ENCODE assay signal across 8 cellular contexts in the genomic region with DNA sequence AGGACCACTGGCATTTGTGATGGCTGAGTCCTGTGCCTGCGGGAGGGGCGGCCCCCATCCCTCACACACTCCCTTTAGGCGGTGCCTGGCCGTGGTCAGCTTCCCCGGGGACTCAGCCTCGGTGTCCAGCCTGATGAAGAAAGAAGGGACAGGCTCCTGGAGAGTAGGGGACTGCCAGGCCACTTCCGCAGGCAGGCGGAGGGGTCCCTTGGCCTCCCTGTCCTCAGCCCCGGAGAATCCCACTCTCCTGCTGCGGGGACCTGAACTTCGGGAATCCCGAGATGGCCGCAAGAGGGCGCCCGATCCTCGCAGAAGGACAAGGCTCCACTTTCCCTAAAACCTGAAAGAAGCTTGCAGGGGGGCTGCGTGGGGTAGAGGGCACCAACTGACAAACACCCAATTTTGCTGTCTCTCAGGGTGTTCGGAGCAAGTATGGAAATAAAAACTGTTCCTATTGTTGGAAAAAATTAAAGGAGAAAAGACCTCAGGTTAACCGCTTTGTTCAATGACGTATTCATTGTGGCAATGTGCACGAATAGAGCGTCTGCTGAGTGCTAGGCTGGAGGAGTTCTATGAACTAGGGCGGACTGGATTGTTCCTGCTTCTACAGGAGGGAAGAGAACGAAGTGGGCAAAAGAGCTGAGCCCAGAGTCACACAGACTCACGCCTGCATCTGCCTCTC.
DNase-seq lines count a peak whose midpoint lies in the region; ATAC-seq and TF ChIP-seq lines count a peak whose summit lies in the region.

No MANE protein-coding gene starts in this region.

- H3K4me2 ChIP-seq in hepatocyte (peak overlapping the region; percentile 52), skeletal muscle satellite cell (ENCODE audit: low read length) (peak overlapping the region; percentile 73)

- H2AFZ ChIP-seq in hepatocyte: no peak overlapping the region

- H3K27me3 ChIP-seq in BJ (ENCODE audit: control insufficient read depth, insufficient read depth, low read length): 0 out of 2 replicates have a peak, but pooled peaks cover 2% of the 10 kb centered on the region
- peaks cover 14% of the 10 kb centered on the region for H3K27me3 ChIP-seq in RWPE2 (ENCODE audit: insufficient read depth, poor library complexity, severe bottlenecking)
- peaks cover 15% of the 10 kb centered on the region for H3K27me3 ChIP-seq in hepatocyte
- peaks cover 34% of the 10 kb centered on the region for H3K27me3 ChIP-seq in skeletal muscle satellite cell (ENCODE audit: control insufficient read depth, insufficient read depth, low read length)

- CTCF ChIA-PET in BJ (lab: Yijun Ruan, JAX): interaction anchor here (0.7 to 5.1 kb wide), 21 partner anchors 9 to 1894 kb away, joined by 3 to 34 read pairs (median 3); no protein-coding TSS in a partner anchor

- no peaks in the 10 kb centered on the region for H3K79me2 ChIP-seq in hepatocyte

- H3K4me1 ChIP-seq in RWPE2 (ENCODE audit: insufficient read depth, poor library complexity, severe bottlenecking) (no peaks in the 10 kb centered on the region), hepatocyte (ENCODE audit: insufficient read depth) (no peaks in the 10 kb centered on the region), skeletal muscle satellite cell (ENCODE audit: control insufficient read depth, insufficient read depth, low read length) (peaks cover 5% of the 10 kb centered on the region)

- no peak overlapping the region for H3K9ac ChIP-seq in skeletal muscle satellite cell (ENCODE audit: low read depth, low read length)

- H3K27ac ChIP-seq in RWPE2 (ENCODE audit: poor library complexity, severe bottlenecking) (no peak overlapping the region), hepatocyte (no peak overlapping the region)

- POLR2A ChIA-PET in BJ (lab: Charles Lee): no interaction called here

- WGBS in hepatocyte (ENCODE audit: low lambda C conversion rate, missing lambda C conversion rate): 34% methylated on average over 25 of the region's 25 CpGs

- ATAC-seq in RWPE2 (ENCODE audit: low read depth) (peak; percentile 63), GM21825 (IDR thresholded peaks at IDR 0.05; ENCODE audit: unreplicated experiment) (no peak)

- no peaks in the 10 kb centered on the region for H3K9me2 ChIP-seq in hepatocyte (replicated peaks; ENCODE audit: insufficient read depth)

- H3K4me3 ChIP-seq in BJ (ENCODE audit: low read depth, low read length) (no peak overlapping the region), RWPE2 (ENCODE audit: severe bottlenecking) (no peak overlapping the region), hepatocyte (no peak overlapping the region), skeletal muscle satellite cell (ENCODE audit: low read length) (peak overlapping the region; percentile 51)

- TF ChIP-seq CTCF in BJ (IDR thresholded peaks at IDR 0.05; ENCODE audit: insufficient read depth, low read depth, low read length) (peak; percentile 87), RWPE2 (IDR thresholded peaks at IDR 0.05; ENCODE audit: poor library complexity, severe bottlenecking) (peak; percentile 81), hepatocyte (IDR thresholded peaks at IDR 0.05; ENCODE audit: poor library complexity) (peak; percentile 89)

- H4K20me1 ChIP-seq in hepatocyte (ENCODE audit: insufficient read depth, poor library complexity, severe bottlenecking): no peaks in the 10 kb centered on the region

- DNase-seq in BJ (ENCODE audit: low read depth) (no peak), H4 (ENCODE audit: low spot score) (peak; percentile 36), RWPE2 (ENCODE audit: low spot score) (no peak), amniotic epithelial cell (ENCODE audit: low read depth) (peak; percentile 2), hepatocyte (ENCODE audit: low spot score) (peak; percentile 81), COR-L47 (lab: John Stamatoyannopoulos, UW) (no peak)

- H3K9me3 ChIP-seq in RWPE2 (ENCODE audit: severe bottlenecking) (no peaks in the 10 kb centered on the region), hepatocyte (ENCODE audit: low read depth) (no peaks in the 10 kb centered on the region), skeletal muscle satellite cell (replicated peaks; ENCODE audit: low read length) (no peaks in the 10 kb centered on the region)

- H3K36me3 ChIP-seq in BJ (ENCODE audit: control insufficient read depth, insufficient read depth, low read length): no peaks in the 10 kb centered on the region
- no peaks in the 10 kb centered on the region for H3K36me3 ChIP-seq in RWPE2 (ENCODE audit: low read depth)
- no peaks in the 10 kb centered on the region for H3K36me3 ChIP-seq in hepatocyte (replicated peaks; ENCODE audit: insufficient read depth, low read depth)
- H3K36me3 ChIP-seq in skeletal muscle satellite cell (ENCODE audit: insufficient read depth, low read length): no peaks in the 10 kb centered on the region

Comparison
In these comparisons a context has a peak if more than half of its experiments do, and no peak if none do; other contexts are left out.
1. DNase-seq: peak in H4 (single experiment), amniotic epithelial cell (single experiment) and hepatocyte (single experiment); none in BJ (single experiment), RWPE2 (single experiment) and COR-L47 (single experiment).
2. Peak in every context shown above with its lines, with median percentiles within 50 percentile points of each other: CTCF ChIP-seq.